In genomic region chr11:87097582-87097981, GRCh38 we compare ENCODE assay signal across 7 cellular contexts. TPM values are rescaled to one million over a fixed set of nuclear protein-coding genes. Genes with fewer than 3 reads are reported as not detected.
DNase-seq lines count a peak whose midpoint lies in the region; ATAC-seq, FAIRE-seq and TF ChIP-seq lines count a peak whose summit lies in the region.

No MANE protein-coding gene starts in this region.

- peak overlapping the region; percentile 70 for H3K4me2 ChIP-seq in HepG2 (ENCODE audit: low read depth, low read length)

- peaks cover 10% of the 10 kb centered on the region for H3K36me3 ChIP-seq in SJCRH30
- no peaks in the 10 kb centered on the region for H3K36me3 ChIP-seq in bronchial epithelial cell (ENCODE audit: control insufficient read depth, insufficient read depth, low read length)
- H3K36me3 ChIP-seq in HepG2 (replicated peaks in 1 of 2; ENCODE audit: control insufficient read depth in 1 of 2, insufficient read depth in 2 of 2, low read length in 2 of 2): peaks cover 8 to 17% of the 10 kb centered on the region in 2 experiments

- DNase-seq in HPDE6-E6E7 (ENCODE audit: extremely low spot score) (peak; percentile 37), SJCRH30 (peak; percentile 30 to 64), bronchial epithelial cell (ENCODE audit: low read depth) (peak; percentile 46), HepG2 (ENCODE audit: low spot score) (peak; percentile 87)
- peak; percentile 13 to 15 for DNase-seq in stimulated activated naive CD8-positive, alpha-beta T cell treated with anti-CD3 and anti-CD28 coated beads, Interleukin-15, amount 100 ng/mL, for 72 hours

- TF ChIP-seq EP300 in HepG2 (IDR thresholded peaks at IDR 0.05; ENCODE audit: low read depth in 2 of 2, low read length in 2 of 2): no peak
- no peak for TF ChIP-seq EP300 in HepG2 (CRISPR knock-in tag; IDR thresholded peaks at IDR 0.05; ENCODE audit: borderline replicate concordance)

- WGBS in HepG2 (ENCODE audit: low lambda C conversion rate): 5% methylated on average over 3 of the region's 3 CpGs

- no peaks in the 10 kb centered on the region for H4K20me1 ChIP-seq in HepG2 (ENCODE audit: insufficient read depth, low read length)

- H3K4me3 ChIP-seq in SJCRH30 (no peak overlapping the region), bronchial epithelial cell (ENCODE audit: low read depth, low read length) (no peak overlapping the region), HepG2 (replicated peaks in 1 of 3; ENCODE audit: insufficient read depth in 1 of 3, low read depth in 2 of 3, low read length in 3 of 3) (no peak overlapping the region)

- no TSS peak for BruUV-seq in HepG2 (replicated peaks; lab: Mats Ljungman, UMichigan)

- peaks cover 10% of the 10 kb centered on the region for H3K4me1 Mint-ChIP-seq in stimulated activated naive CD8-positive, alpha-beta T cell treated with anti-CD3 and anti-CD28 coated beads, Interleukin-15, amount 100 ng/mL, for 72 hours

- peaks cover 6 to 14% of the 10 kb centered on the region in 2 donors for H3K9me3 Mint-ChIP-seq in stimulated activated naive CD8-positive, alpha-beta T cell treated with anti-CD3 and anti-CD28 coated beads, Interleukin-15, amount 100 ng/mL, for 72 hours

- TF ChIP-seq CTCF in bronchial epithelial cell (IDR thresholded peaks at IDR 0.05; ENCODE audit: insufficient read depth, low read length, severe bottlenecking): peak; percentile 79
- peak; percentile 85 for TF ChIP-seq CTCF in HepG2 (CRISPR knock-in tag; IDR thresholded peaks at IDR 0.05)

- H3K27ac ChIP-seq in SJCRH30 (no peak overlapping the region), HepG2 (ENCODE audit: extremely low read length, insufficient read depth, low read length) (peak overlapping the region; percentile 52)

- POLR2A ChIA-PET in HepG2 (lab: Yijun Ruan, JAX): interaction anchor here (1.0 to 1.6 kb wide), 5 partner anchors 13 to 157 kb away, joined by 3 to 9 read pairs (median 6); partner anchors contain the start of genes FZD4 and TMEM135

- no peak overlapping the region for H3K4me3 Mint-ChIP-seq in stimulated activated naive CD8-positive, alpha-beta T cell treated with anti-CD3 and anti-CD28 coated beads, Interleukin-15, amount 100 ng/mL, for 72 hours

- CTCF ChIA-PET in HepG2 (lab: Yijun Ruan, JAX; ENCODE audit: low intra/inter-chr PET ratio, low total read pairs): interaction anchor here (1.3 to 1.9 kb wide), 2 partner anchors 158 to 193 kb away, joined by 5 to 7 read pairs; no protein-coding TSS in a partner anchor

- in situ Hi-C loops in HepG2 (cut with HindIII; ENCODE audit: extremely low pct_ligation_motif_present, low pct_unique_long_range_greater_than_20kb): loop anchor here (25.0 kb wide), 1 partner anchor 190 kb away; no protein-coding TSS in a partner anchor

- no peaks in the 10 kb centered on the region for H3K4me1 ChIP-seq in SJCRH30
- peaks cover 13% of the 10 kb centered on the region for H3K4me1 ChIP-seq in HepG2 (ENCODE audit: insufficient read depth, low read length)

- intact Hi-C loops in HepG2 (cut with micrococcal nuclease; ENCODE audit: unreplicated experiment): loop anchor here (1.0 to 5.0 kb wide), 4 partner anchors 90 to 193 kb away; no protein-coding TSS in a partner anchor

- ATAC-seq in GM19467 (IDR thresholded peaks at IDR 0.05; ENCODE audit: unreplicated experiment) (peak; percentile 86), HepG2 (peak; percentile 99)
- ATAC-seq in stimulated activated naive CD8-positive, alpha-beta T cell treated with anti-CD3 and anti-CD28 coated beads, Interleukin-15, amount 100 ng/mL, for 72 hours: peak; percentile 78

- no peak overlapping the region for H2AFZ ChIP-seq in HepG2 (ENCODE audit: low read length)

- peaks cover 19% of the 10 kb centered on the region for H3K79me2 ChIP-seq in HepG2 (ENCODE audit: insufficient read depth, low read length)

- TF ChIP-seq RAD21 in HepG2 (CRISPR knock-in tag; IDR thresholded peaks at IDR 0.05): 0 out of 2 replicates have a peak, but pooled peaks have one; percentile 28

- H3K27me3 Mint-ChIP-seq in stimulated activated naive CD8-positive, alpha-beta T cell treated with anti-CD3 and anti-CD28 coated beads, Interleukin-15, amount 100 ng/mL, for 72 hours: no peaks in the 10 kb centered on the region

- FAIRE-seq in G401.6 (lab: Jason Lieb, UNC) (peak; percentile 48), bronchial epithelial cell (lab: Jason Lieb, UNC) (no peak), HepG2 (lab: Jason Lieb, UNC) (peak; percentile 96)

- H3K27ac Mint-ChIP-seq in stimulated activated naive CD8-positive, alpha-beta T cell treated with anti-CD3 and anti-CD28 coated beads, Interleukin-15, amount 100 ng/mL, for 72 hours: no peak overlapping the region

- TF ChIP-seq POLR2A in HepG2 (IDR thresholded peaks at IDR 0.05; ENCODE audit: insufficient read depth in 1 of 2, low read depth in 2 of 2, low read length in 2 of 2): no peak

- H3K9ac ChIP-seq in HepG2 (ENCODE audit: insufficient read depth, low read depth, low read length): peak overlapping the region; percentile 43

- H3K27me3 ChIP-seq in SJCRH30 (no peaks in the 10 kb centered on the region), bronchial epithelial cell (ENCODE audit: control insufficient read depth, insufficient read depth, low read length) (no peaks in the 10 kb centered on the region), HepG2 (ENCODE audit: control insufficient read depth in 1 of 2, insufficient read depth in 2 of 2, low read length in 2 of 2) (no peaks in the 10 kb centered on the region; a peak in 1 of 5 replicates)

- H3K9me3 ChIP-seq in SJCRH30 (replicated peaks): peaks cover 10% of the 10 kb centered on the region; the same call in 1 of the 2 replicates
- H3K9me3 ChIP-seq in HepG2 (ENCODE audit: low read length): no peaks in the 10 kb centered on the region

TF ChIP-seq in HepG2, 621 proteins besides CTCF, POLR2A, EP300 and RAD21 (continues in another document):
- no peak for TF ChIP-seq POLR2AphosphoS5 (IDR thresholded peaks at IDR 0.05; ENCODE audit: low read depth, low read length)
- TF ChIP-seq KLF16 (CRISPR knock-in tag; IDR thresholded peaks at IDR 0.05): no peak
- TF ChIP-seq GMEB2 (CRISPR knock-in tag; IDR thresholded peaks at IDR 0.05; ENCODE audit: low read depth): no peak
- TF ChIP-seq KLF12 (CRISPR knock-in tag; IDR thresholded peaks at IDR 0.05; ENCODE audit: borderline replicate concordance): no peak
- TF ChIP-seq ZNF839 (CRISPR knock-in tag; IDR thresholded peaks at IDR 0.05; ENCODE audit: borderline replicate concordance): no peak
- no peak for TF ChIP-seq BRCA1 (CRISPR knock-in tag; IDR thresholded peaks at IDR 0.05)
- TF ChIP-seq SCMH1 (CRISPR knock-in tag; IDR thresholded peaks at IDR 0.05; ENCODE audit: borderline replicate concordance): no peak
- TF ChIP-seq NR2F1 (CRISPR knock-in tag; IDR thresholded peaks at IDR 0.05): no peak
- no peak for TF ChIP-seq ZFY (CRISPR knock-in tag; IDR thresholded peaks at IDR 0.05)
- TF ChIP-seq ZBTB7B (CRISPR knock-in tag; IDR thresholded peaks at IDR 0.05): no peak
- no peak for TF ChIP-seq ZNF562 (CRISPR knock-in tag; IDR thresholded peaks at IDR 0.05; ENCODE audit: borderline replicate concordance)
- TF ChIP-seq ZNF232 (CRISPR knock-in tag; IDR thresholded peaks at IDR 0.05; ENCODE audit: borderline replicate concordance): no peak
- TF ChIP-seq IRF9 (CRISPR knock-in tag; IDR thresholded peaks at IDR 0.05; ENCODE audit: borderline replicate concordance): no peak

RNA-seq across cellular contexts. Expression of gene TMEM135, which starts 59.8 kb away (rescaled TPM):
- 33.9 and 35.3 TPM in 2 replicates for total RNA-seq in SJCRH30 (2014; rRNA removed; shearing (Covaris generic))
- total RNA-seq in bronchial epithelial cell (6.5 and 6.8 TPM in 2 replicates), HepG2 (2016; rRNA removed; fragmentation: Illumina TruSeq; extraction: Trizol) (88.9 and 137 TPM in 2 replicates)
- total RNA-seq in HepG2 (2016; cell fraction: cytosol; rRNA removed; fragmentation: Illumina TruSeq; extraction: Trizol; ENCODE audit: low read depth): 13.8 and 23.1 TPM in 2 replicates
- 89.3 and 110 TPM in 2 replicates for total RNA-seq in HepG2 (2016; cell fraction: insoluble cytoplasmic fraction; rRNA removed; fragmentation: Illumina TruSeq; extraction: Trizol)
- 53.8 and 64.4 TPM in 2 replicates for total RNA-seq in HepG2 (2016; cell fraction: membrane; rRNA removed; fragmentation: Illumina TruSeq; extraction: Trizol)
- total RNA-seq in HepG2 (2016; cell fraction: nucleus; rRNA removed; fragmentation: Illumina TruSeq; extraction: Trizol): 114 and 120 TPM in 2 replicates
- polyA plus RNA-seq in HepG2 (2011; rRNA removed): 29.8 and 36.6 TPM in 2 replicates
- 22.7 and 40.1 TPM in 2 replicates for polyA plus RNA-seq in HepG2 (2011; cell fraction: cytosol; rRNA removed)
- polyA plus RNA-seq in HepG2 (2011; cell fraction: nucleus; rRNA removed): 31.7 and 48.3 TPM in 2 replicates
- 28.2 and 36.9 TPM in 2 replicates for polyA plus RNA-seq in HepG2 (2012)
- 4.8 and 5.5 TPM in 2 replicates for polyA plus RNA-seq in HepG2 (2016; cell fraction: cytosol; fragmentation: Illumina TruSeq; extraction: Trizol; ENCODE audit: low read depth)
- polyA plus RNA-seq in HepG2 (2016; cell fraction: insoluble cytoplasmic fraction; fragmentation: Illumina TruSeq; extraction: Trizol; ENCODE audit: low read depth): 68.6 and 71.6 TPM in 2 replicates
- polyA plus RNA-seq in HepG2 (2016; cell fraction: membrane; fragmentation: Illumina TruSeq; extraction: Trizol; ENCODE audit: low read depth): 17.9 and 19.7 TPM in 2 replicates
- polyA plus RNA-seq in HepG2 (2016; cell fraction: nucleus; fragmentation: Illumina TruSeq; extraction: Trizol; ENCODE audit: insufficient read depth, low read depth): 49.6 and 80.2 TPM in 2 replicates
- 29.8 and 153 TPM in 2 replicates for polyA minus RNA-seq in HepG2 (2011; rRNA and poly(A)+ RNA removed; ENCODE audit: low replicate concordance)
- polyA minus RNA-seq in HepG2 (2011; cell fraction: cytosol; rRNA and poly(A)+ RNA removed): 48.6 and 52.1 TPM in 2 replicates
- 145 and 211 TPM in 2 replicates for polyA minus RNA-seq in HepG2 (2011; cell fraction: nucleus; rRNA and poly(A)+ RNA removed)

Comparison
In these comparisons a context has a peak if more than half of its experiments do, and no peak if none do; other contexts are left out.
1. DNase-seq: peak in every context shown above with its lines; median percentile 87 in HepG2; 47 in SJCRH30; 46 in bronchial epithelial cell; 37 in HPDE6-E6E7; 14 in stimulated activated naive CD8-positive, alpha-beta T cell treated with anti-CD3 and anti-CD28 coated beads, Interleukin-15, amount 100 ng/mL, for 72 hours.